33 cellular contexts compared by ENCODE assay signal in the genomic region with DNA sequence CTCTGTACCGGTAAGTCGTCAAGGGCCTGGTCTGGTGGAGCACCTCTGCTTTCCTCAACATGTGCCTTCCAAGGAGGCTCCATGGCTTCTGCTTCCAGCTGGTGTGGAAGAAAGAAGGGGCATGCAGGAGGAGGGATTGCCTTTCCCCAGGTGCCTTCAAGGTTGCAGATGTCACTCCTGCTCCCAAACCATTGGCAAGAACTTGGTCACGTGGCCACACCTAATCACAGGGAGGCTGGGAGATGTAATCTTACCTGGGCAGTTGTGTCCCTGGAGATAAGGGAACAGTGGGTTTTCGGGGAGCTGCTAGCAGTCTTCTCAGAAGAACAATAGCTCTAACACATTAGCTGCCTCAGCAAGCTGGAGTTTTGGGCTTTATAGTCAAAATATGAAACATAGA. TPM values are rescaled to one million over a fixed set of nuclear protein-coding genes. Genes with fewer than 3 reads are reported as not detected.
"Had no signal": no experiment of that assay in that cellular context is flagged by ENCODE, and none has a peak within 500 bp of the region (broad histone marks: within the 10 kb centered on the region; RNA-seq: fewer than 3 reads in every experiment).

No MANE protein-coding gene starts in this region.

- H3K9me3 ChIP-seq: colonic mucosa, gastrocnemius medialis, mucosa of descending colon, right lobe of liver, suprapubic skin, upper lobe of right lung had no signal

- H3K4me1 ChIP-seq: colonic mucosa, tibial artery, upper lobe of right lung had no signal

- H3K27me3 Mint-ChIP-seq: activated CD4-positive, alpha-beta memory T cell treated with anti-CD3 and anti-CD28 coated beads for 36 hours; activated naive CD8-positive, alpha-beta T cell treated with anti-CD3 and anti-CD28 coated beads for 36 hours; brain; progenitor cell of endocrine pancreas had no signal

- H3K9me3 Mint-ChIP-seq: nephron had no signal

- ATAC-seq: activated T-cell treated with anti-CD3 and anti-CD28 coated beads, Interleukin-2, amount 50 U/mL, for 72 hours; gastrocnemius medialis; mucosa of descending colon; right lobe of liver; upper lobe of right lung had no signal

- DNase-seq: activated CD4-positive, alpha-beta memory T cell treated with anti-CD3 and anti-CD28 coated beads for 36 hours; activated CD4-positive, alpha-beta T cell treated with anti-CD3 and anti-CD28 coated beads for 4 hours; activated naive CD4-positive, alpha-beta T cell; activated naive CD8-positive, alpha-beta T cell treated with anti-CD3 and anti-CD28 coated beads for 36 hours; activated T-cell treated with anti-CD3 and anti-CD28 coated beads, Interleukin-2, amount 50 U/mL, for 72 hours; adrenal gland; aorta; cerebellar nuclear complex; colonic mucosa; dorsolateral prefrontal cortex; effector memory CD4-positive, alpha-beta T cell; gastrocnemius medialis; islet precursor cell; left ventricle myocardium inferior; mucosa of descending colon; right lobe of liver; stimulated activated CD4-positive, alpha-beta T cell treated with anti-CD3 and anti-CD28 coated beads, Interleukin-2, amount 100 ng/mL, for 48 hours; T-helper 2 cell; tibial artery; upper lobe of right lung had no signal

- H3K4me3 Mint-ChIP-seq: activated CD4-positive, alpha-beta memory T cell treated with anti-CD3 and anti-CD28 coated beads for 36 hours; activated naive CD8-positive, alpha-beta T cell treated with anti-CD3 and anti-CD28 coated beads for 36 hours; activated T-cell treated with anti-CD3 and anti-CD28 coated beads, Interleukin-2, amount 50 U/mL, for 72 hours; brain; nephron had no signal

- H3K27ac Mint-ChIP-seq: activated CD4-positive, alpha-beta memory T cell treated with anti-CD3 and anti-CD28 coated beads for 36 hours; activated T-cell treated with anti-CD3 and anti-CD28 coated beads, Interleukin-2, amount 50 U/mL, for 72 hours; brain; nephron; progenitor cell of endocrine pancreas had no signal

- H3K27ac ChIP-seq: adrenal gland, cardiac muscle cell, colonic mucosa, dorsolateral prefrontal cortex, gastrocnemius medialis, hepatocyte, left ventricle myocardium inferior, right lobe of liver, suprapubic skin, tibial artery, upper lobe of right lung, VCaP had no signal

- H3K27me3 ChIP-seq: adrenal gland, cardiac muscle cell, colonic mucosa, dorsolateral prefrontal cortex, gastrocnemius medialis, hepatocyte, right lobe of liver, suprapubic skin, tibial artery, upper lobe of right lung had no signal

- H3K4me3 ChIP-seq: adrenal gland, cardiac muscle cell, colonic mucosa, dorsolateral prefrontal cortex, gastrocnemius medialis, hepatocyte, left ventricle myocardium inferior, lung, mucosa of descending colon, right lobe of liver, suprapubic skin, tibial artery, upper lobe of right lung had no signal

- H3K36me3 ChIP-seq: adrenal gland, cardiac muscle cell, colonic mucosa, gastrocnemius medialis, left ventricle myocardium inferior, right lobe of liver, suprapubic skin, upper lobe of right lung had no signal

RNA-seq across cellular contexts. Expression of a gene that starts 9.7 kb away (rescaled TPM):
- total RNA-seq: cardiac muscle cell, dorsolateral prefrontal cortex, epithelial cell of proximal tubule, gastrocnemius medialis, hepatocyte, left ventricle myocardium inferior, mesenteric fat pad, myocyte, osteocyte, progenitor cell of endocrine pancreas, renal cortical epithelial cell, suprapubic skin had no signal
- polyA plus RNA-seq: hepatocyte had no signal

RNA-seq across cellular contexts. Expression of a gene that starts 39.3 kb away (rescaled TPM):
- total RNA-seq: progenitor cell of endocrine pancreas, renal cortical epithelial cell had no signal
